ENCODE assay signal across 8 cellular contexts in genomic region chr15:89496155-89497098, GRCh38. TPM values are rescaled to one million over a fixed set of nuclear protein-coding genes. Genes with fewer than 3 reads are reported as not detected.
DNase-seq lines count a peak whose midpoint lies in the region; ATAC-seq and TF ChIP-seq lines count a peak whose summit lies in the region.

TSS of gene RHCG (minus strand) at chr15:89496583. CDS start at chr15:89496544, 39 bp downstream.

- no peaks in the 10 kb centered on the region for H3K36me3 ChIP-seq in OCI-LY1 (ENCODE audit: insufficient read depth, low read length)

- peaks cover 37% of the 10 kb centered on the region for H3K27me3 Mint-ChIP-seq in activated CD4-positive, alpha-beta T cell treated with anti-CD3 and anti-CD28 coated beads, Interleukin-2, amount 10 ng/mL, durations not matched to agents 24 days and 14 days
- peaks cover 36% of the 10 kb centered on the region for H3K27me3 Mint-ChIP-seq in activated CD4-positive, alpha-beta T cell treated with anti-CD3 and anti-CD28 coated beads, Interleukin-2, amount 10 ng/mL, durations not matched to agents 7 days and 5 days
- peaks cover 88% of the 10 kb centered on the region for H3K27me3 Mint-ChIP-seq in mesothelial cell of epicardium (ENCODE audit: low read depth)

- no peaks in the 10 kb centered on the region for H3K4me1 ChIP-seq in OCI-LY1 (ENCODE audit: insufficient read depth, low read length, severe bottlenecking)

- no peak for TF ChIP-seq POLR2A in erythroblast (IDR thresholded peaks at IDR 0.05; ENCODE audit: low read length)

- no peak within 1 kb of the TSS for H2AFZ ChIP-seq in OCI-LY1 (ENCODE audit: low read length)

- CTCF ChIA-PET in activated CD4-positive, alpha-beta T cell treated with anti-CD3 and anti-CD28 coated beads, Interleukin-2, amount 10 ng/mL, durations not matched to agents 7 days and 5 days (lab: Charles Lee), result no interaction called here

- no peaks in the 10 kb centered on the region for H3K79me2 ChIP-seq in OCI-LY1 (ENCODE audit: insufficient read depth, low read length)

- H3K4me3 ChIP-seq in OCI-LY1 (ENCODE audit: low read depth, low read length, poor library complexity, severe bottlenecking), result no peak within 1 kb of the TSS

- POLR2A ChIA-PET in activated CD4-positive, alpha-beta T cell treated with anti-CD3 and anti-CD28 coated beads, Interleukin-2, amount 10 ng/mL, durations not matched to agents 7 days and 5 days (lab: Charles Lee), result no interaction called here

- TF ChIP-seq CTCF in OCI-LY1 (IDR thresholded peaks at IDR 0.05; ENCODE audit: low read length) (no peak; the same call in 1 of the 2 replicates), mesothelial cell of epicardium (IDR thresholded peaks at IDR 0.05; ENCODE audit: unreplicated experiment) (peak; percentile 39)

- no peaks in the 10 kb centered on the region for H3K4me1 Mint-ChIP-seq in activated CD4-positive, alpha-beta T cell treated with anti-CD3 and anti-CD28 coated beads, Interleukin-2, amount 10 ng/mL, durations not matched to agents 24 days and 14 days
- peaks cover 2% of the 10 kb centered on the region for H3K4me1 Mint-ChIP-seq in activated CD4-positive, alpha-beta T cell treated with anti-CD3 and anti-CD28 coated beads, Interleukin-2, amount 10 ng/mL, durations not matched to agents 7 days and 5 days
- no peaks in the 10 kb centered on the region for H3K4me1 Mint-ChIP-seq in mesothelial cell of epicardium

- H3K27me3 ChIP-seq in OCI-LY1 (ENCODE audit: insufficient read depth, low read length), result no peaks in the 10 kb centered on the region

- no peaks in the 10 kb centered on the region for H3K9me3 ChIP-seq in OCI-LY1 (ENCODE audit: low read length)

- peak within 1 kb of the TSS; percentile 39; the same call in 1 of the 2 replicates for H3K4me2 ChIP-seq in OCI-LY1 (ENCODE audit: low read length)

- H3K36me3 Mint-ChIP-seq in activated CD4-positive, alpha-beta T cell treated with anti-CD3 and anti-CD28 coated beads, Interleukin-2, amount 10 ng/mL, durations not matched to agents 24 days and 14 days (ENCODE audit: low read depth), result no peaks in the 10 kb centered on the region
- no peaks in the 10 kb centered on the region for H3K36me3 Mint-ChIP-seq in activated CD4-positive, alpha-beta T cell treated with anti-CD3 and anti-CD28 coated beads, Interleukin-2, amount 10 ng/mL, durations not matched to agents 7 days and 5 days (ENCODE audit: low read depth)
- H3K36me3 Mint-ChIP-seq in mesothelial cell of epicardium, result no peaks in the 10 kb centered on the region

- no peaks in the 10 kb centered on the region for H4K20me1 ChIP-seq in OCI-LY1 (ENCODE audit: insufficient read depth, low read length)

- H3K9ac ChIP-seq in OCI-LY1 (ENCODE audit: low read length), result no peak within 1 kb of the TSS

- no peak within 1 kb of the TSS for H3K27ac ChIP-seq in OCI-LY1 (ENCODE audit: low read depth, low read length, poor library complexity, severe bottlenecking)

- no peaks in the 10 kb centered on the region for H3K9me3 Mint-ChIP-seq in activated CD4-positive, alpha-beta T cell treated with anti-CD3 and anti-CD28 coated beads, Interleukin-2, amount 10 ng/mL, durations not matched to agents 24 days and 14 days
- no peaks in the 10 kb centered on the region for H3K9me3 Mint-ChIP-seq in activated CD4-positive, alpha-beta T cell treated with anti-CD3 and anti-CD28 coated beads, Interleukin-2, amount 10 ng/mL, durations not matched to agents 7 days and 5 days
- H3K9me3 Mint-ChIP-seq in mesothelial cell of epicardium, result no peaks in the 10 kb centered on the region

- H3K4me3 Mint-ChIP-seq in activated CD4-positive, alpha-beta T cell treated with anti-CD3 and anti-CD28 coated beads, Interleukin-2, amount 10 ng/mL, durations not matched to agents 24 days and 14 days, result no peak within 1 kb of the TSS
- no peak within 1 kb of the TSS for H3K4me3 Mint-ChIP-seq in activated CD4-positive, alpha-beta T cell treated with anti-CD3 and anti-CD28 coated beads, Interleukin-2, amount 10 ng/mL, durations not matched to agents 7 days and 5 days
- H3K4me3 Mint-ChIP-seq in mesothelial cell of epicardium, result peak within 1 kb of the TSS; percentile 63

- no peak within 1 kb of the TSS for H3K27ac Mint-ChIP-seq in activated CD4-positive, alpha-beta T cell treated with anti-CD3 and anti-CD28 coated beads, Interleukin-2, amount 10 ng/mL, durations not matched to agents 24 days and 14 days
- no peak within 1 kb of the TSS for H3K27ac Mint-ChIP-seq in activated CD4-positive, alpha-beta T cell treated with anti-CD3 and anti-CD28 coated beads, Interleukin-2, amount 10 ng/mL, durations not matched to agents 7 days and 5 days
- no peak within 1 kb of the TSS for H3K27ac Mint-ChIP-seq in mesothelial cell of epicardium

- DNase-seq in activated CD4-positive, alpha-beta T cell treated with anti-CD3 and anti-CD28 coated beads, Interleukin-2, amount 10 ng/mL, durations not matched to agents 24 days and 14 days, result peak; percentile 59
- DNase-seq in activated CD4-positive, alpha-beta T cell treated with anti-CD3 and anti-CD28 coated beads, Interleukin-2, amount 10 ng/mL, durations not matched to agents 7 days and 5 days, result no peak
- DNase-seq in erythroblast (lab: John Stamatoyannopoulos, UW) (peak; percentile 45 to 55), mesothelial cell of epicardium (ENCODE audit: low spot score in 2 of 2, unreplicated experiment in 2 of 2) (peak in 1 of 2 experiments; percentile 57), NCI-H69 (lab: John Stamatoyannopoulos, UW) (no peak), NCI-H2029 treated with DMSO at 0.1 percent for 48 hours (lab: John Stamatoyannopoulos, UW) (no peak)

- intact Hi-C loops in activated CD4-positive, alpha-beta T cell treated with anti-CD3 and anti-CD28 coated beads, Interleukin-2, amount 10 ng/mL, durations not matched to agents 24 days and 14 days (cut with micrococcal nuclease), result no loop called here

- H3K9me2 ChIP-seq in OCI-LY1 (ENCODE audit: low read depth, low read length), result no peaks in the 10 kb centered on the region

- H3F3A ChIP-seq in OCI-LY1 (ENCODE audit: insufficient read depth, low read length), result no peaks in the 10 kb centered on the region

- ATAC-seq in GM21723 (IDR thresholded peaks at IDR 0.05; ENCODE audit: unreplicated experiment), result no peak

RNA-seq across cellular contexts. Expression of gene RHCG, which starts in this region (rescaled TPM):
- not detected in 2 replicates for total RNA-seq in activated CD4-positive, alpha-beta T cell treated with anti-CD3 and anti-CD28 coated beads, Interleukin-2, amount 10 ng/mL, durations not matched to agents 24 days and 14 days
- not detected for total RNA-seq in activated CD4-positive, alpha-beta T cell treated with anti-CD3 and anti-CD28 coated beads, Interleukin-2, amount 10 ng/mL, durations not matched to agents 7 days and 5 days
- total RNA-seq in mesothelial cell of epicardium, result 0.16 to 0.58 TPM in 2 of 3 replicates, not detected in the other

Comparison
In these comparisons a context has a peak if more than half of its experiments do, and no peak if none do; other contexts are left out.
1. Peak in DNase-seq in activated CD4-positive, alpha-beta T cell treated with anti-CD3 and anti-CD28 coated beads, Interleukin-2, amount 10 ng/mL, durations not matched to agents 24 days and 14 days; RNA of the gene not detected or under 1 TPM.
2. DNase-seq: peak in erythroblast (2 of 2); none in activated CD4-positive, alpha-beta T cell treated with anti-CD3 and anti-CD28 coated beads, Interleukin-2, amount 10 ng/mL, durations not matched to agents 7 days and 5 days (single experiment), NCI-H69 (single experiment) and NCI-H2029 treated with DMSO at 0.1 percent for 48 hours (single experiment).